Comparison of ENCODE assay signal across 20 cellular contexts in genomic region chr16:3349175-3349574, GRCh38. TPM values are rescaled to one million over a fixed set of nuclear protein-coding genes. Genes with fewer than 3 reads are reported as not detected.
DNase-seq lines count a peak whose midpoint lies in the region; ATAC-seq and TF ChIP-seq lines count a peak whose summit lies in the region.
"Had no signal": no experiment of that assay in that cellular context is flagged by ENCODE, and none has a peak within 500 bp of the region (broad histone marks: within the 10 kb centered on the region; RNA-seq: fewer than 3 reads in every experiment).

No MANE protein-coding gene starts in this region.

- H2AFZ ChIP-seq in OCI-LY7 (ENCODE audit: low read length) (peak overlapping the region; percentile 14; the same call in 1 of the 2 replicates), osteoblast (ENCODE audit: low read length) (no peak overlapping the region)
- H2AFZ ChIP-seq: GM23248, PC-9 had no signal

- H3K4me1 Mint-ChIP-seq in activated CD4-positive, alpha-beta memory T cell treated with anti-CD3 and anti-CD28 coated beads for 36 hours (ENCODE audit: low read depth): peaks cover 1% of the 10 kb centered on the region

- H3K4me2 ChIP-seq in OCI-LY7 (ENCODE audit: low read length) (peak overlapping the region; percentile 61), osteoblast (ENCODE audit: insufficient read depth, low read length) (no peak overlapping the region)
- H3K4me2 ChIP-seq: PC-9 had no signal

- H3K4me3 ChIP-seq in left ventricle myocardium inferior (no peak overlapping the region), OCI-LY7 (ENCODE audit: low read depth, low read length, poor library complexity, severe bottlenecking) (peak overlapping the region; percentile 33), osteoblast (ENCODE audit: insufficient read depth, low read length) (no peak overlapping the region)
- H3K4me3 ChIP-seq: GM12878, GM23248, PC-9, SJSA1 had no signal

- H4K20me1 ChIP-seq in OCI-LY7 (ENCODE audit: insufficient read depth, low read length): no peaks in the 10 kb centered on the region
- H4K20me1 ChIP-seq in osteoblast (ENCODE audit: insufficient read depth, low read length): no peaks in the 10 kb centered on the region

- H3K27ac Mint-ChIP-seq in activated CD4-positive, alpha-beta memory T cell treated with anti-CD3 and anti-CD28 coated beads for 36 hours: no peak overlapping the region
- H3K27ac Mint-ChIP-seq: CD4-positive, alpha-beta T cell had no signal

- H3K9me3 ChIP-seq in left ventricle myocardium inferior (replicated peaks): peaks cover 3% of the 10 kb centered on the region
- no peaks in the 10 kb centered on the region for H3K9me3 ChIP-seq in OCI-LY7 (ENCODE audit: low read length)
- H3K9me3 ChIP-seq in osteoblast (ENCODE audit: low read depth, low read length): no peaks in the 10 kb centered on the region

- no peak overlapping the region for H3K4me3 Mint-ChIP-seq in activated CD4-positive, alpha-beta memory T cell treated with anti-CD3 and anti-CD28 coated beads for 36 hours
- H3K4me3 Mint-ChIP-seq: CD4-positive, alpha-beta T cell had no signal

- TSS peak; percentile 73 for BruUV-seq in OCI-LY7 (replicated peaks; lab: Mats Ljungman, UMichigan)

- POLR2A ChIA-PET in OCI-LY7 (lab: Charles Lee): interaction anchor here (0.8 kb wide), 1 partner anchor 347 kb away, joined by 3 read pairs; no protein-coding TSS in a partner anchor
- POLR2A ChIA-PET in activated CD4-positive, alpha-beta memory T cell treated with anti-CD3 and anti-CD28 coated beads for 36 hours (lab: Charles Lee): no interaction called here

- H3K4me1 ChIP-seq in left ventricle myocardium inferior (peaks cover 12% of the 10 kb centered on the region), OCI-LY7 (ENCODE audit: insufficient read depth, low read length, poor library complexity, severe bottlenecking) (peaks cover 53% of the 10 kb centered on the region), osteoblast (ENCODE audit: insufficient read depth, low read length) (no peaks in the 10 kb centered on the region)
- H3K4me1 ChIP-seq: SJSA1 had no signal

- H3K27ac ChIP-seq in left ventricle myocardium inferior (replicated peaks) (peak overlapping the region; percentile 50), OCI-LY7 (ENCODE audit: low read depth, low read length, poor library complexity, severe bottlenecking) (peak overlapping the region; percentile 98), osteoblast (ENCODE audit: low read depth, low read length) (no peak overlapping the region)
- H3K27ac ChIP-seq: 22Rv1, GM23248, HL-60, PC-9, SJSA1 had no signal

- no peak for TF ChIP-seq CTCF in left ventricle myocardium inferior (IDR thresholded peaks at IDR 0.05; ENCODE audit: borderline replicate concordance)
- TF ChIP-seq CTCF in OCI-LY7 (conservative IDR thresholded peaks at IDR 0.05; ENCODE audit: low read length): no peak
- TF ChIP-seq CTCF in osteoblast (IDR thresholded peaks at IDR 0.05; ENCODE audit: extremely low read depth, low read depth, low read length): no peak

- H3K27me3 ChIP-seq in left ventricle myocardium inferior (ENCODE audit: low read depth) (no peaks in the 10 kb centered on the region), osteoblast (ENCODE audit: insufficient read depth, low read length) (no peaks in the 10 kb centered on the region)
- H3K27me3 ChIP-seq: SJSA1 had no signal

- CTCF ChIA-PET in OCI-LY7 (lab: Charles Lee; ENCODE audit: unreplicated experiment): no interaction called here
- CTCF ChIA-PET in activated CD4-positive, alpha-beta memory T cell treated with anti-CD3 and anti-CD28 coated beads for 36 hours (lab: Charles Lee): no interaction called here

- peak; percentile 11 to 62 (median 45) for DNase-seq in NCI-H1417 (lab: John Stamatoyannopoulos, UW)
- DNase-seq in NCI-H1417 treated with DMSO at 0.1 percent for 48 hours (lab: John Stamatoyannopoulos, UW): no peak
- DNase-seq in left ventricle myocardium inferior: no peak
- DNase-seq in left cardiac atrium: no peak
- DNase-seq in OCI-LY7 (ENCODE audit: low spot score): no peak
- DNase-seq in osteoblast (ENCODE audit: insufficient read length, low spot score, missing footprints): peak; percentile 3
- no peak for DNase-seq in activated CD4-positive, alpha-beta memory T cell treated with anti-CD3 and anti-CD28 coated beads for 36 hours
- no peak for DNase-seq in NCI-H128 (lab: John Stamatoyannopoulos, UW; ENCODE audit: unreplicated experiment)
- DNase-seq: CD4-positive, alpha-beta T cell; DMS153; GM23248; NCI-H1105 treated with DMSO at 0.1 percent for 48 hours; NCI-H2081 treated with DMSO at 0.1 percent for 48 hours; NCI-H510A; PC-9 had no signal

- H3K36me3 Mint-ChIP-seq in activated CD4-positive, alpha-beta memory T cell treated with anti-CD3 and anti-CD28 coated beads for 36 hours: no peaks in the 10 kb centered on the region

- no peaks in the 10 kb centered on the region for H3K9me3 Mint-ChIP-seq in activated CD4-positive, alpha-beta memory T cell treated with anti-CD3 and anti-CD28 coated beads for 36 hours
- H3K9me3 Mint-ChIP-seq: CD4-positive, alpha-beta T cell had no signal

- H3K27me3 Mint-ChIP-seq in activated CD4-positive, alpha-beta memory T cell treated with anti-CD3 and anti-CD28 coated beads for 36 hours: no peaks in the 10 kb centered on the region
- H3K27me3 Mint-ChIP-seq: CD4-positive, alpha-beta T cell had no signal

- H3K36me3 ChIP-seq in left ventricle myocardium inferior (no peaks in the 10 kb centered on the region), OCI-LY7 (ENCODE audit: insufficient read depth, low read length) (no peaks in the 10 kb centered on the region), osteoblast (ENCODE audit: insufficient read depth, low read length) (no peaks in the 10 kb centered on the region)
- H3K36me3 ChIP-seq: SJSA1 had no signal

- no peaks in the 10 kb centered on the region for H3K79me2 ChIP-seq in OCI-LY7 (ENCODE audit: insufficient read depth, low read depth, low read length)
- no peaks in the 10 kb centered on the region for H3K79me2 ChIP-seq in osteoblast (ENCODE audit: insufficient read depth, low read length)

- intact Hi-C loops in left ventricle myocardium inferior (cut with micrococcal nuclease): no loop called here
- intact Hi-C loops in left cardiac atrium (cut with DNase I): no loop called here
- intact Hi-C loops in OCI-LY7 (cut with micrococcal nuclease; ENCODE audit: unreplicated experiment): loop anchor here (2.0 kb wide), 1 partner anchor 52 kb away; the partner anchor contains the start of genes ZNF174 and ZSCAN32
- intact Hi-C loops in activated CD4-positive, alpha-beta memory T cell treated with anti-CD3 and anti-CD28 coated beads for 36 hours (cut with micrococcal nuclease): no loop called here

- H3K9me2 ChIP-seq in OCI-LY7 (ENCODE audit: insufficient read depth, low read length): no peaks in the 10 kb centered on the region

- ATAC-seq in left cardiac atrium: no peak
- ATAC-seq: HCT116 had no signal

RNA-seq across cellular contexts. Expression of gene OR2C1, which starts 6.5 kb away (rescaled TPM):
- 0.22 TPM for total RNA-seq in left ventricle myocardium inferior
- under 1 TPM in 1 of 2 donors, not detected in 1; 0.18 TPM for total RNA-seq in left cardiac atrium
- 0.09 and 0.10 TPM in 2 replicates for total RNA-seq in OCI-LY7 (2014; rRNA removed; shearing (Covaris generic))
- not detected in 2 replicates for total RNA-seq in OCI-LY7 (2022)
- total RNA-seq in osteoblast: 0.29 TPM in 1 of 2 replicates, not detected in the other
- not detected for total RNA-seq in activated CD4-positive, alpha-beta memory T cell treated with anti-CD3 and anti-CD28 coated beads for 36 hours
- total RNA-seq: CD4-positive, alpha-beta T cell; GM23248; PC-9 had no signal

RNA-seq across cellular contexts. Expression of gene ZNF75A, which starts 43.9 kb away (rescaled TPM):
- total RNA-seq in left ventricle myocardium inferior: 19.2 TPM
- total RNA-seq in left cardiac atrium: 10 to 100 TPM; 16.4 to 23.0 TPM
- 1.4 and 2.6 TPM in 2 replicates for total RNA-seq in OCI-LY7 (2014; rRNA removed; shearing (Covaris generic))
- total RNA-seq in OCI-LY7 (2022): 18.9 and 23.0 TPM in 2 replicates
- total RNA-seq in osteoblast: 21.8 and 26.1 TPM in 2 replicates
- total RNA-seq in activated CD4-positive, alpha-beta memory T cell treated with anti-CD3 and anti-CD28 coated beads for 36 hours: 10 to 100 TPM; 19.3 to 20.0 TPM

RNA-seq across cellular contexts. Expression of gene TIGD7, which starts 43.9 kb away (rescaled TPM):
- total RNA-seq in left ventricle myocardium inferior (9.7 TPM), left cardiac atrium (1 to 10 TPM; 6.3 to 9.8 TPM), OCI-LY7 (2022) (5.1 TPM in 2 replicates), osteoblast (3.8 and 6.5 TPM in 2 replicates)
- 0.03 and 0.10 TPM in 2 replicates for total RNA-seq in OCI-LY7 (2014; rRNA removed; shearing (Covaris generic))
- 1 to 10 TPM; 3.3 to 3.4 TPM for total RNA-seq in activated CD4-positive, alpha-beta memory T cell treated with anti-CD3 and anti-CD28 coated beads for 36 hours

RNA-seq across cellular contexts. Expression of gene ZSCAN32, which starts 51.6 kb away (rescaled TPM):
- total RNA-seq in left ventricle myocardium inferior: 5.9 TPM
- 1 to 10 TPM; 7.1 to 9.4 TPM for total RNA-seq in left cardiac atrium
- 19.4 and 22.5 TPM in 2 replicates for total RNA-seq in OCI-LY7 (2014; rRNA removed; shearing (Covaris generic))
- 17.0 and 22.9 TPM in 2 replicates for total RNA-seq in OCI-LY7 (2022)
- 13.6 and 14.8 TPM in 2 replicates for total RNA-seq in osteoblast
- total RNA-seq in activated CD4-positive, alpha-beta memory T cell treated with anti-CD3 and anti-CD28 coated beads for 36 hours: 10 to 100 TPM; 10.9 to 11.9 TPM

RNA-seq across cellular contexts. Expression of gene ZNF174, which starts 51.8 kb away (rescaled TPM):
- total RNA-seq in left ventricle myocardium inferior: 10.1 TPM
- total RNA-seq in left cardiac atrium: 1 to 10 TPM; 8.6 TPM
- total RNA-seq in OCI-LY7 (2014; rRNA removed; shearing (Covaris generic)): 21.1 and 23.3 TPM in 2 replicates
- 20.6 and 21.7 TPM in 2 replicates for total RNA-seq in OCI-LY7 (2022)
- total RNA-seq in osteoblast: 9.7 and 11.2 TPM in 2 replicates
- total RNA-seq in activated CD4-positive, alpha-beta memory T cell treated with anti-CD3 and anti-CD28 coated beads for 36 hours: 1 to 10 TPM; 6.0 to 7.3 TPM

Comparison
In these comparisons a context has a peak if more than half of its experiments do, and no peak if none do; other contexts are left out.
1. DNase-seq: peak in NCI-H1417 (3 of 3) and osteoblast (single experiment); none in NCI-H1417 treated with DMSO at 0.1 percent for 48 hours (single experiment), left ventricle myocardium inferior (single experiment), left cardiac atrium (single experiment), OCI-LY7 (single experiment), activated CD4-positive, alpha-beta memory T cell treated with anti-CD3 and anti-CD28 coated beads for 36 hours (single experiment) and NCI-H128 (single experiment).